Comparison of ENCODE assay signal across 20 cellular contexts in the genomic region with DNA sequence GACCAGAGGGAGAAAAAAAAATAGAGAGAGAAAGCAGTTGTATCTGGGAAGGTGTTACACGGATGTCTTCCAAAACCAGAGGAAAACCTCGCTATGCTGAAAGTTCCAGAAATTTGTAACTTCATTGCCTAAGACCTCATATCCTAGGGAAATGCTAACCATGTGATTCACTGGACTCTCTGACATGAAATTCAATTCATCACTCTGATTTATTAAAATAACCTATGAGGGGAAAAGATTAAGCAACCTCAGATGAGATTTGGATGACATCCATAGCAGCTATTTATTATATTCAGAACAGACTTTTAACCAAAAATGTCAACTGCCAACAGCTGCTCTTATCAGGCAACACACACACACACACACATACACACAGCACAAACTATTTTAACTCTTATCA.
"Had no signal": no experiment of that assay in that cellular context is flagged by ENCODE, and none has a peak within 500 bp of the region (broad histone marks: within the 10 kb centered on the region; RNA-seq: fewer than 3 reads in every experiment).

No MANE protein-coding gene starts in this region.

- ATAC-seq: activated CD8-positive, alpha-beta T cell treated with anti-CD3 and anti-CD28 coated beads, Interleukin-2, amount 10 ng/mL, durations not matched to agents 7 days and 5 days; activated naive CD8-positive, alpha-beta T cell treated with anti-CD3 and anti-CD28 coated beads, Interleukin-2, amount 50 U/mL, for 24 hours; gastrocnemius medialis; heart right ventricle; naive thymus-derived CD8-positive, alpha-beta T cell; stimulated activated naive CD8-positive, alpha-beta T cell treated with anti-CD3 and anti-CD28 coated beads, Interleukin-15, amount 100 ng/mL, for 72 hours had no signal

- DNase-seq: activated CD4-positive, alpha-beta T cell treated with anti-CD3 and anti-CD28 coated beads, Interleukin-2, amount 10 ng/mL, durations not matched to agents 7 days and 5 days; activated CD8-positive, alpha-beta T cell treated with anti-CD3 and anti-CD28 coated beads, Interleukin-2, amount 10 ng/mL, durations not matched to agents 7 days and 5 days; activated naive CD4-positive, alpha-beta T cell treated with anti-CD3 and anti-CD28 coated beads, Interleukin-2, amount 10 ng/mL, durations not matched to agents 7 days and 5 days; activated naive CD8-positive, alpha-beta T cell treated with anti-CD3 and anti-CD28 coated beads, Interleukin-2, amount 50 U/mL, for 24 hours; activated T-cell treated with anti-CD3 and anti-CD28 coated beads, Interleukin-2, amount 50 U/mL, for 24 hours; aorta; dermis blood vessel endothelial cell; gastrocnemius medialis; heart right ventricle; mesendoderm; naive thymus-derived CD8-positive, alpha-beta T cell; pancreas; right lobe of liver; small intestine; stimulated activated CD4-positive, alpha-beta T cell treated with anti-CD3 and anti-CD28 coated beads, Interleukin-4, amount 100 ng/mL, for 1 hour; stimulated activated naive CD8-positive, alpha-beta T cell treated with anti-CD3 and anti-CD28 coated beads, Interleukin-15, amount 100 ng/mL, for 72 hours; T1000; trophoblast cell had no signal

- FAIRE-seq: bronchial epithelial cell, pancreas, small intestine had no signal

- H3K4me3 ChIP-seq: gastrocnemius medialis, heart right ventricle, pancreas, right lobe of liver, vagina had no signal
